In the genomic region with DNA sequence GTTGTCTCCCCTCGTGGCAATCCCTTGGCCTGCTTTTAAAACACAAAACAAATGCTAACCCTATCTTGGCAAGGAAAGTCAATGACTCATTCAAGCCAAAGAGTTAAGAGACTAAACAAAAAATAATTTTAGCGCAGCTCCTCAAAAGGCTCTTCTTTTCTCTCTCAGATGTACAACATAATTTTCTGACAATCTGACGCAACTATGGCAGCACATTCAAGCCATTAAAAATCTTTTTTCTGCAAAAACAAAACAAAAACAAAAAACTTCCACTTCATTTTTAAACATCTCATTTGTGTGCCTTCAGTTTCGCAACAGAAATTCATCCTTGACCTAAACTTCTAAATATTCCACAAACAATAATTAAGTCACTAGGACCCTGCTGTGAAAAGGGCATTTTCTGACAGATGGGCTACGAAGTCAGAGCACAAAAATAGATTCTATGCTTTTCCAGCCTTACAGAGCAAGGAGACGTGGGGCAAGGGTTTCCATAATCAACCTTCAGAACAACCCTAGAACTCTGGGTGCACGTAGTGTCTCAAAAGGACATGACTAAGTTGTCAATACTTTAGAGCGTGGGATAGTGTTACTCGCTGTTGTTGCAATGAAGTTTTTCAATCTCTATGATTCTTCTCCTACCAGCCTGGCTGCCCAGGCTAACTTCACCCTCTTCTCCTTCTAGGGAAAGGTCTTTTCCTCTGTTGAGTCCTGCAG, we compare ENCODE assay signal across 9 cellular contexts.
DNase-seq lines count a peak whose midpoint lies in the region; ATAC-seq, FAIRE-seq and TF ChIP-seq lines count a peak whose summit lies in the region.
"Had no signal": no experiment of that assay in that cellular context is flagged by ENCODE, and none has a peak within 500 bp of the region (broad histone marks: within the 10 kb centered on the region; RNA-seq: fewer than 3 reads in every experiment).

No MANE protein-coding gene starts in this region.

- no peak overlapping the region for H3K4me2 ChIP-seq in HepG2 (ENCODE audit: low read depth, low read length)

- TF ChIP-seq CTCF in AG10803 (conservative IDR thresholded peaks at IDR 0.05; ENCODE audit: low read length) (no peak; the same call in 1 of the 2 replicates), choroid plexus epithelial cell (conservative IDR thresholded peaks at IDR 0.05; ENCODE audit: low read depth, low read length) (no peak), mucosa of descending colon (IDR thresholded peaks at IDR 0.05) (no peak), HepG2 (CRISPR knock-in tag; IDR thresholded peaks at IDR 0.05) (no peak), type B pancreatic cell (conservative IDR thresholded peaks at IDR 0.05) (no peak)

- H3K36me3 ChIP-seq in MG63 (no peaks in the 10 kb centered on the region), mucosa of descending colon (ENCODE audit: low read depth) (no peaks in the 10 kb centered on the region), HepG2 (replicated peaks in 1 of 2; ENCODE audit: control insufficient read depth in 1 of 2, insufficient read depth in 2 of 2, low read length in 2 of 2) (no peaks in the 10 kb centered on the region)

- ATAC-seq in mucosa of descending colon (peak; percentile 14), HepG2 (no peak)

- H3K27ac Mint-ChIP-seq in type B pancreatic cell = no peak overlapping the region

- H3K9ac ChIP-seq in HepG2 (ENCODE audit: insufficient read depth, low read depth, low read length) = no peak overlapping the region

- no peak overlapping the region for H2AFZ ChIP-seq in HepG2 (ENCODE audit: low read length)

- no peaks in the 10 kb centered on the region for H3K79me2 ChIP-seq in HepG2 (ENCODE audit: insufficient read depth, low read length)

- H3K27me3 ChIP-seq in MG63 (no peaks in the 10 kb centered on the region), HepG2 (ENCODE audit: control insufficient read depth in 1 of 2, insufficient read depth in 2 of 2, low read length in 2 of 2) (no peaks in the 10 kb centered on the region)

- in situ Hi-C loops in HepG2 (cut with HindIII; ENCODE audit: extremely low pct_ligation_motif_present, low pct_unique_long_range_greater_than_20kb) = no loop called here

- H3K4me1 ChIP-seq in mucosa of descending colon (ENCODE audit: low read depth) (no peaks in the 10 kb centered on the region), HepG2 (ENCODE audit: insufficient read depth, low read length) (no peaks in the 10 kb centered on the region)

- H4K20me1 ChIP-seq in HepG2 (ENCODE audit: insufficient read depth, low read length) = no peaks in the 10 kb centered on the region

- H3K36me3 Mint-ChIP-seq in type B pancreatic cell = peaks cover 14% of the 10 kb centered on the region

- no peak for FAIRE-seq in HepG2 (lab: Jason Lieb, UNC)
- FAIRE-seq: H1 had no signal

- intact Hi-C loops in mucosa of descending colon (cut with DNase I, micrococcal nuclease) (no loop called here), HepG2 (cut with micrococcal nuclease; ENCODE audit: unreplicated experiment) (no loop called here)

- no peaks in the 10 kb centered on the region for H3K27me3 Mint-ChIP-seq in type B pancreatic cell

- peak overlapping the region; percentile 48 for H3K4me3 ChIP-seq in AG10803 (ENCODE audit: low read length)
- no peak overlapping the region for H3K4me3 ChIP-seq in MG63
- H3K4me3 ChIP-seq in choroid plexus epithelial cell (ENCODE audit: low read depth, low read length) = no peak overlapping the region
- H3K4me3 ChIP-seq in mucosa of descending colon = no peak overlapping the region
- H3K4me3 ChIP-seq in HepG2 (replicated peaks in 1 of 3; ENCODE audit: insufficient read depth in 1 of 3, low read depth in 2 of 3, low read length in 3 of 3) = no peak overlapping the region

- peaks cover 49% of the 10 kb centered on the region for H3K4me1 Mint-ChIP-seq in type B pancreatic cell (ENCODE audit: unreplicated experiment)

- POLR2A ChIA-PET in HepG2 (lab: Yijun Ruan, JAX) = no interaction called here

- TF ChIP-seq POLR2A in HepG2 (IDR thresholded peaks at IDR 0.05; ENCODE audit: insufficient read depth in 1 of 2, low read depth in 2 of 2, low read length in 2 of 2) = no peak

- TF ChIP-seq EP300 in HepG2 (IDR thresholded peaks at IDR 0.05; ENCODE audit: low read depth in 2 of 2, low read length in 2 of 2) (no peak), HepG2 (CRISPR knock-in tag; IDR thresholded peaks at IDR 0.05; ENCODE audit: borderline replicate concordance) (no peak)

- H3K4me3 Mint-ChIP-seq in type B pancreatic cell = no peak overlapping the region

- 85% methylated on average over 9 of the region's 9 CpGs for WGBS in HepG2 (ENCODE audit: low lambda C conversion rate)

- no peak for TF ChIP-seq RAD21 in HepG2 (CRISPR knock-in tag; IDR thresholded peaks at IDR 0.05)

- no peak overlapping the region for H3K27ac ChIP-seq in HepG2 (ENCODE audit: extremely low read length, insufficient read depth, low read length)

- BruUV-seq in HepG2 (replicated peaks; lab: Mats Ljungman, UMichigan) = no TSS peak

- peaks cover 4% of the 10 kb centered on the region for H3K9me3 Mint-ChIP-seq in type B pancreatic cell

- H3K9me3 ChIP-seq in MG63 = no peaks in the 10 kb centered on the region
- no peaks in the 10 kb centered on the region for H3K9me3 ChIP-seq in mucosa of descending colon
- no peaks in the 10 kb centered on the region for H3K9me3 ChIP-seq in HepG2 (ENCODE audit: low read length)

- DNase-seq in AG10803 (ENCODE audit: low read depth) = peak; percentile 87
- DNase-seq in MG63 = peak; percentile 28
- DNase-seq in choroid plexus epithelial cell (ENCODE audit: low read depth) = peak; percentile 92
- DNase-seq in mucosa of descending colon = no peak
- no peak for DNase-seq in HepG2 (ENCODE audit: low spot score)
- DNase-seq in activated gamma-delta T cell (lab: John Stamatoyannopoulos, UW) = no peak
- no peak for DNase-seq in SKM-1 (lab: John Stamatoyannopoulos, UW; ENCODE audit: unreplicated experiment)
- no peak for DNase-seq in type B pancreatic cell (ENCODE audit: extremely low spot score, unreplicated experiment)

- CTCF ChIA-PET in HepG2 (lab: Yijun Ruan, JAX; ENCODE audit: low intra/inter-chr PET ratio, low total read pairs) = no interaction called here

TF ChIP-seq in HepG2, 621 proteins besides CTCF, POLR2A, EP300 and RAD21 (continues in another document):
- TF ChIP-seq, protein P1, sequence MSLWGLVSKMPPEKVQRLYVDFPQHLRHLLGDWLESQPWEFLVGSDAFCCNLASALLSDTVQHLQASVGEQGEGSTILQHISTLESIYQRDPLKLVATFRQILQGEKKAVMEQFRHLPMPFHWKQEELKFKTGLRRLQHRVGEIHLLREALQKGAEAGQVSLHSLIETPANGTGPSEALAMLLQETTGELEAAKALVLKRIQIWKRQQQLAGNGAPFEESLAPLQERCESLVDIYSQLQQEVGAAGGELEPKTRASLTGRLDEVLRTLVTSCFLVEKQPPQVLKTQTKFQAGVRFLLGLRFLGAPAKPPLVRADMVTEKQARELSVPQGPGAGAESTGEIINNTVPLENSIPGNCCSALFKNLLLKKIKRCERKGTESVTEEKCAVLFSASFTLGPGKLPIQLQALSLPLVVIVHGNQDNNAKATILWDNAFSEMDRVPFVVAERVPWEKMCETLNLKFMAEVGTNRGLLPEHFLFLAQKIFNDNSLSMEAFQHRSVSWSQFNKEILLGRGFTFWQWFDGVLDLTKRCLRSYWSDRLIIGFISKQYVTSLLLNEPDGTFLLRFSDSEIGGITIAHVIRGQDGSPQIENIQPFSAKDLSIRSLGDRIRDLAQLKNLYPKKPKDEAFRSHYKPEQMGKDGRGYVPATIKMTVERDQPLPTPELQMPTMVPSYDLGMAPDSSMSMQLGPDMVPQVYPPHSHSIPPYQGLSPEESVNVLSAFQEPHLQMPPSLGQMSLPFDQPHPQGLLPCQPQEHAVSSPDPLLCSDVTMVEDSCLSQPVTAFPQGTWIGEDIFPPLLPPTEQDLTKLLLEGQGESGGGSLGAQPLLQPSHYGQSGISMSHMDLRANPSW (CRISPR knock-in tag; IDR thresholded peaks at IDR 0.05; ENCODE audit: borderline replicate concordance) = no peak
- TF ChIP-seq ZFX (CRISPR knock-in tag; IDR thresholded peaks at IDR 0.05; ENCODE audit: low read depth) (no peak), ATF1 (CRISPR knock-in tag; IDR thresholded peaks at IDR 0.05) (no peak), ZBTB42 (CRISPR knock-in tag; IDR thresholded peaks at IDR 0.05) (no peak), GABPB1 (CRISPR knock-in tag; IDR thresholded peaks at IDR 0.05) (no peak), CAMTA2 (CRISPR knock-in tag; IDR thresholded peaks at IDR 0.05; ENCODE audit: borderline replicate concordance) (no peak), ZNF34 (CRISPR knock-in tag; IDR thresholded peaks at IDR 0.05; ENCODE audit: borderline replicate concordance) (no peak), ZNF484 (CRISPR knock-in tag; IDR thresholded peaks at IDR 0.05; ENCODE audit: borderline replicate concordance, low read depth) (no peak), NCOR1 (IDR thresholded peaks at IDR 0.05; ENCODE audit: borderline replicate concordance, low read length) (no peak), SMARCC2 (IDR thresholded peaks at IDR 0.05) (no peak)

Comparison
In these comparisons a context has a peak if more than half of its experiments do, and no peak if none do; other contexts are left out.
1. DNase-seq: peak in AG10803 (single experiment), MG63 (single experiment) and choroid plexus epithelial cell (single experiment); none in mucosa of descending colon (0 of 3), HepG2 (single experiment), activated gamma-delta T cell (single experiment), SKM-1 (single experiment) and type B pancreatic cell (single experiment).